ENCODE assay signal across 27 cellular contexts in the genomic region with DNA sequence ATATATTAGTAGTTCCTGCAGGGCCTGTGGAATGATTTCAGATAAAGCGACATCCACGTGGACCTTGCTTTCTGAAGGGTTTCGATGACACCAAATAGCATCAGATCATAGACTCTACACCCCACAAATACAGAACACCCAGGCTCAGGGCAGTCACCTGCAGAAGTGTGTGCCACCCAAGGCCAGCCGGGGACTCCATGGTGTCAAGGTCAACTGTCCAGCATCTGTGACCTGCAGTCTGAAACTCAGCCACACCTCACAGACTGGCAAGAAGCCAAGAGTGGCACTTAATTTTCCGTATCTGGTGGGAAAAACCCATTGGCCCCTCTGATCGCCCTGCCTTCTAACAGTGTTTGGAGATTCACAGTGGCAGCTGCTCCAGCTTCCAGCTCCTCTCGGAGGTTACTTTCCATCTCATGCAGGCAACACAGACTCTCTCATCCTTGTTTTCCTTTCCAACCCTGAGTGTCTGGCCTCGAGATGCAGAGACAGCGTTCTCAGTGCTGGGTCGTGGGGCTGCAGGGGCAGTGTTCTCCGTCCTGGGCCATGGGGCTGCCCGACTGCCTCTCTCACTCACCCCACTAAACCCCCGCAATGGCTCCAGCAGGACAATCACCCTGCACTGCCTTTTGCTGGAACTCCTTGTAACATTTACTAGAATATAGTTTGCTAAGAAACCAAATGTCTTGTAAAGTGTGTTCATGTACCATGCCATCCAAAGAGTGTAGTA.
"Had no signal": no experiment of that assay in that cellular context is flagged by ENCODE, and none has a peak within 500 bp of the region (broad histone marks: within the 10 kb centered on the region; RNA-seq: fewer than 3 reads in every experiment).

No MANE protein-coding gene starts in this region.

- ATAC-seq: esophagus mucosa, gastroesophageal sphincter, heart left ventricle, left colon, natural killer cell, psoas muscle, right cardiac atrium had no signal

- H3K36me3 ChIP-seq: gastroesophageal sphincter, heart left ventricle, stomach, thyroid gland, vagina had no signal

- H3K9ac ChIP-seq: parathyroid adenoma had no signal

- H3K9me3 ChIP-seq: psoas muscle, thyroid gland, vagina had no signal

- FAIRE-seq: islet of Langerhans had no signal

- DNase-seq: cerebellar nuclear complex; dorsolateral prefrontal cortex; effector CD8-positive, alpha-beta T cell; endodermal cell; foreskin fibroblast; heart left ventricle; kidney glomerular epithelial cell; left colon; natural killer cell; psoas muscle; right cardiac atrium; stimulated activated CD4-positive, alpha-beta T cell treated with anti-CD3 and anti-CD28 coated beads, Interleukin-15, amount 100 ng/mL, for 24 hours; stimulated activated CD4-positive, alpha-beta T cell treated with anti-CD3 and anti-CD28 coated beads, Interleukin-2, amount 100 ng/mL, for 48 hours; stimulated activated CD8-positive, alpha-beta memory T cell treated with anti-CD3 and anti-CD28 coated beads, Interleukin-4, amount 100 ng/mL, for 48 hours; stimulated activated naive CD4-positive, alpha-beta T cell treated with Interleukin-2 at 50 U/mL for 16 hours; stomach; thyroid gland; trophoblast cell had no signal

- H3K4me1 ChIP-seq: gastroesophageal sphincter, heart left ventricle, parathyroid adenoma, psoas muscle, stomach, thyroid gland, vagina had no signal

- H3K4me2 ChIP-seq: hepatocyte had no signal

- H2AFZ ChIP-seq: hepatocyte, parathyroid adenoma had no signal

- H3K27ac ChIP-seq: dorsolateral prefrontal cortex, epithelial cell of prostate, gastroesophageal sphincter, heart left ventricle, hepatocyte, parathyroid adenoma, psoas muscle, skin epidermis, stomach, thyroid gland, vagina had no signal

- H3K27me3 ChIP-seq: hepatocyte, stomach, thyroid gland, vagina had no signal

- H3K4me3 ChIP-seq: dorsolateral prefrontal cortex, gastroesophageal sphincter, heart left ventricle, hepatocyte, lung, psoas muscle, skin epidermis, stomach, thyroid gland, vagina had no signal
